In the genomic region with DNA sequence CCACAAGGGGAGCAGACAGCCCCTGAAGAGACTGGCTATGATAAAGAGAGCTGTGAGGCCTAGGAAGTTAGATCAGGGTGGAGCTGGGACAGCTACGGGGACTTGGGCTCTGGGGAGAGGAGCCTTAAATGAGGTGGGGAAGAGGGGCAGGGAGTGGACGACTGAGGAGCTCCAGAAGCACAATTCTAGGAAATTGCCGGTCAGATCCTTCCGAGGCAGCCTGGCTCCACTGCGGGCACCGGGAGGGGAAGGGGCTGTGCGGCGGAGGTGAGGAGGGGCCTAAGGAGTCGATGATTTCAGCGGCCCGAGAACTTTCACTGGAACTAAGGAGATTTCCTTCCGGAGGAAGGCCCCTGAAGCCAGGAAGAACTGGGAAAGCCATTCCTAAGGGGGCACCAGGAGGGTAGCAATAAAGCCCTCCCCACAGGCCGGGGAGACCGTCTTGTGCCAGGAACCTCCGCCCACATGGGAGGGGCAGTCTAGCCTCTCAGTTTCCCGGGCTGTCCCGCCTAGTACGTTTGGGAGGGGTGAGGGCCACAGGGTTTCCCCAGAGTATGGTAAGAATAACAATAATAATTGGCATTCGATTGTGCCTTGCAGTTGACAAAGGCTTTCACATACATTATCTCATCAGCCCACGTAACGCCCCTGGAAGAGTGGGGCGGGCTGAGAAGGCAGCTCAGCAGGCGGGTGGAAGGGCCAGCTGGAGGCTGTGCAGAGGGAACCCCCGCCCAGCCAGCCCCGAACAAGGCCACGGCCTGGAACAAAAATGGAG, we compare ENCODE assay signal across 9 cellular contexts. TPM values are rescaled to one million over a fixed set of nuclear protein-coding genes. Genes with fewer than 3 reads are reported as not detected.
DNase-seq lines count a peak whose midpoint lies in the region; ATAC-seq and TF ChIP-seq lines count a peak whose summit lies in the region.
"Had no signal": no experiment of that assay in that cellular context is flagged by ENCODE, and none has a peak within 500 bp of the region (broad histone marks: within the 10 kb centered on the region; RNA-seq: fewer than 3 reads in every experiment).

No MANE protein-coding gene starts in this region.

- peak overlapping the region; percentile 67 for H3K18ac ChIP-seq in neuronal stem cell (ENCODE audit: low read length)

- no peaks in the 10 kb centered on the region for H3K9me3 ChIP-seq in SK-N-SH
- H3K9me3 ChIP-seq in neuronal stem cell (replicated peaks in 1 of 2; ENCODE audit: control insufficient read depth in 2 of 2, insufficient read depth in 1 of 2, low read depth in 1 of 2, low read length in 2 of 2) = no peaks in the 10 kb centered on the region

- peaks cover 0 to 4% of the 10 kb centered on the region in 2 donors for H3K27me3 Mint-ChIP-seq in T-cell

- H2AK5ac ChIP-seq in neuronal stem cell (ENCODE audit: low read depth, low read length) = no peak overlapping the region

- peaks cover 3% of the 10 kb centered on the region for H3F3A ChIP-seq in SK-N-SH (replicated peaks; ENCODE audit: insufficient read depth)

- no peaks in the 10 kb centered on the region for H4K20me1 ChIP-seq in SK-N-SH (ENCODE audit: insufficient read depth)

- no peak for TF ChIP-seq RAD21 in SK-N-SH (IDR thresholded peaks at IDR 0.05; ENCODE audit: low read length)

- H3K4me1 ChIP-seq in SK-N-SH (ENCODE audit: control insufficient read depth in 1 of 2, insufficient read depth in 2 of 2, low read depth in 1 of 2, low read length in 1 of 2) = peaks cover 0 to 16% of the 10 kb centered on the region in 2 experiments; a peak in 1 of 4 replicates
- H3K4me1 ChIP-seq in neuronal stem cell (ENCODE audit: control insufficient read depth in 2 of 2, insufficient read depth in 1 of 2, low read depth in 1 of 2, low read length in 2 of 2) = peaks cover 11 to 17% of the 10 kb centered on the region in 2 donors

- H4K8ac ChIP-seq in neuronal stem cell (ENCODE audit: low read depth, low read length) = no peak overlapping the region

- H3K4me2 ChIP-seq in SK-N-SH = no peak overlapping the region
- H3K4me2 ChIP-seq in neuronal stem cell (ENCODE audit: insufficient read depth, low read length, poor library complexity, severe bottlenecking) = peak overlapping the region; percentile 21

- H3K27ac ChIP-seq in SK-N-SH (ENCODE audit: low read depth in 2 of 2, low read length in 1 of 2) (no peak overlapping the region), neuronal stem cell (replicated peaks; ENCODE audit: low read length) (no peak overlapping the region)

- H3K9me2 ChIP-seq in SK-N-SH = no peaks in the 10 kb centered on the region

- H3K14ac ChIP-seq in neuronal stem cell (ENCODE audit: low read length) = no peak overlapping the region

- H3K4ac ChIP-seq in neuronal stem cell (ENCODE audit: low read length) = peak overlapping the region; percentile 93

- TF ChIP-seq EP300 in SK-N-SH (IDR thresholded peaks at IDR 0.05; ENCODE audit: borderline replicate concordance in 1 of 2, low read depth in 1 of 2, low read length in 1 of 2) = no peak

- H3K36me3 ChIP-seq in SK-N-SH (replicated peaks in 1 of 2; ENCODE audit: control insufficient read depth in 1 of 2, insufficient read depth in 2 of 2, low read length in 1 of 2) = no peaks in the 10 kb centered on the region
- H3K36me3 ChIP-seq in neuronal stem cell (replicated peaks in 1 of 2; ENCODE audit: control insufficient read depth in 2 of 2, insufficient read depth in 2 of 2, low read length in 2 of 2) = no peaks in the 10 kb centered on the region

- H3K79me2 ChIP-seq in SK-N-SH (ENCODE audit: insufficient read depth) = no peaks in the 10 kb centered on the region

- POLR2A ChIA-PET in SK-N-SH (lab: Yijun Ruan, JAX) (no interaction called here), T-cell (lab: Charles Lee) (no interaction called here)

- H3K4me3 ChIP-seq in SK-N-SH (ENCODE audit: low read depth in 2 of 2, low read length in 1 of 2) = no peak overlapping the region
- H3K4me3 ChIP-seq in neuronal stem cell (ENCODE audit: low read length in 2 of 2) = no peak overlapping the region

- H2BK120ac ChIP-seq in neuronal stem cell (ENCODE audit: low read depth, low read length) = no peak overlapping the region

- CTCF ChIA-PET in SK-N-SH (lab: Yijun Ruan, JAX) (interaction anchor here (1.4 to 3.2 kb wide), 3 partner anchors 20 to 51 kb away, joined by 6 to 13 read pairs (median 7); a partner anchor contains a TSS), T-cell (lab: Charles Lee) (no interaction called here)

- no peak overlapping the region for H3K4me3 Mint-ChIP-seq in T-cell
- H3K4me3 Mint-ChIP-seq: CD4-positive, CD25-positive, alpha-beta regulatory T cell had no signal

- DNase-seq in Ammon's horn (ENCODE audit: low spot score) (peak; percentile 19), SK-N-SH (peak; percentile 49), Right ventricle myocardium superior (peak; percentile 89), neuronal stem cell (ENCODE audit: low spot score) (no peak), NCI-H2171 (lab: John Stamatoyannopoulos, UW) (no peak), T-cell (no peak), GDM1 (lab: John Stamatoyannopoulos, UW) (no peak), OCI-M1 (lab: John Stamatoyannopoulos, UW) (no peak)
- DNase-seq: CD4-positive, CD25-positive, alpha-beta regulatory T cell had no signal

- intact Hi-C loops in Right ventricle myocardium superior (cut with DNase I) = no loop called here

- H2AFZ ChIP-seq in SK-N-SH (ENCODE audit: low read depth) (peak overlapping the region; percentile 72; the same call in 1 of the 2 replicates), neuronal stem cell (ENCODE audit: low read length) (peak overlapping the region; percentile 90)

- no peaks in the 10 kb centered on the region for H3K4me1 Mint-ChIP-seq in T-cell

- H3K9me3 Mint-ChIP-seq in T-cell = no peaks in the 10 kb centered on the region

- no peaks in the 10 kb centered on the region for H3K27me3 ChIP-seq in SK-N-SH (ENCODE audit: insufficient read depth)
- H3K27me3 ChIP-seq in neuronal stem cell (ENCODE audit: control insufficient read depth in 3 of 3, insufficient read depth in 3 of 3, low read depth in 1 of 3, low read length in 3 of 3) = peaks cover 0 to 7% (median 0%) of the 10 kb centered on the region in 3 experiments

- H3K23ac ChIP-seq in neuronal stem cell (ENCODE audit: low read depth, low read length, poor library complexity) = no peak overlapping the region

- WGBS in SK-N-SH (ENCODE audit: low lambda C conversion rate) = 85% methylated on average over 26 of the region's 26 CpGs
- WGBS in neuronal stem cell (ENCODE audit: extremely low coverage in 2 of 2, insufficient read length in 2 of 2, insufficient replicate concordance in 1 of 2), 2 donors = no CpG with 5 or more reads among the region's 26 CpGs

- H3K27ac Mint-ChIP-seq in T-cell = no peak overlapping the region

- H3K79me1 ChIP-seq in neuronal stem cell (ENCODE audit: low read depth, low read length) = no peaks in the 10 kb centered on the region

- H2BK5ac ChIP-seq in neuronal stem cell (ENCODE audit: low read length) = no peak overlapping the region

- H3K9ac ChIP-seq in SK-N-SH (no peak overlapping the region), neuronal stem cell (ENCODE audit: low read depth, low read length, poor library complexity) (peak overlapping the region; percentile 60)

- peak overlapping the region; percentile 59 for H4K91ac ChIP-seq in neuronal stem cell (ENCODE audit: low read depth, low read length, poor library complexity)

- H2BK15ac ChIP-seq in neuronal stem cell (ENCODE audit: low read length) = peak overlapping the region; percentile 80

- ATAC-seq in Right ventricle myocardium superior (ENCODE audit: poor library complexity) (peak; percentile 89), T-cell (replicated peaks in 1 of 4) (no peak)

- H2BK12ac ChIP-seq in neuronal stem cell (ENCODE audit: low read length) = no peak overlapping the region

- TF ChIP-seq CTCF in SK-N-SH (IDR thresholded peaks at IDR 0.05) = no peak

- H3K36me3 Mint-ChIP-seq in T-cell = no peaks in the 10 kb centered on the region
- H3K36me3 Mint-ChIP-seq: CD4-positive, CD25-positive, alpha-beta regulatory T cell had no signal

TF ChIP-seq in SK-N-SH, 30 proteins besides CTCF, POLR2A, EP300 and RAD21 (continues in another document):
- TF ChIP-seq FOSL2 (IDR thresholded peaks at IDR 0.05; ENCODE audit: borderline replicate concordance, low read depth) (no peak), FOXM1 (IDR thresholded peaks at IDR 0.05; ENCODE audit: low read depth) (no peak), EZH2phosphoT487 (IDR thresholded peaks at IDR 0.05; ENCODE audit: borderline replicate concordance, low read depth) (no peak)

RNA-seq across cellular contexts. Expression of a gene that starts 19.6 kb away (rescaled TPM):
- polyA plus RNA-seq in SK-N-SH (2012; rRNA removed) = 0.05 and 0.12 TPM in 2 replicates
- polyA plus RNA-seq in SK-N-SH (2012; cell fraction: cytosol; rRNA removed) = 0.01 and 0.08 TPM in 2 replicates
- 0.26 and 0.60 TPM in 2 replicates for polyA plus RNA-seq in SK-N-SH (2012; cell fraction: nucleus; rRNA removed)
- total RNA-seq in Right ventricle myocardium superior = 10.0 TPM
- polyA plus RNA-seq in neuronal stem cell (2013, experiment 1 of 2) = 0.74 TPM
- polyA plus RNA-seq in neuronal stem cell (2013, experiment 2 of 2) = 0.76 TPM
- under 1 TPM in 3 of 5 donors, not detected in 2; 0.23 to 0.44 (median 0.35) TPM for total RNA-seq in T-cell
- total RNA-seq: CD4-positive, CD25-positive, alpha-beta regulatory T cell had no signal
- polyA plus RNA-seq: CD4-positive, CD25-positive, alpha-beta regulatory T cell had no signal

RNA-seq across cellular contexts. Expression of a gene that starts 27.3 kb away (rescaled TPM):
- polyA plus RNA-seq in SK-N-SH (2012; rRNA removed) = 189 and 236 TPM in 2 replicates
- polyA plus RNA-seq in SK-N-SH (2012; cell fraction: cytosol; rRNA removed) = 221 and 224 TPM in 2 replicates
- polyA plus RNA-seq in SK-N-SH (2012; cell fraction: nucleus; rRNA removed) = 123 and 180 TPM in 2 replicates
- total RNA-seq in Right ventricle myocardium superior (55.3 TPM), T-cell (100 to 1,000 TPM in 2 of 5 donors, 10 to 100 TPM in 3; 86.6 to 137 (median 90.0) TPM)
- 342 TPM for polyA plus RNA-seq in neuronal stem cell (2013, experiment 1 of 2)
- 328 TPM for polyA plus RNA-seq in neuronal stem cell (2013, experiment 2 of 2)

RNA-seq across cellular contexts. Expression of a gene that starts 29.8 kb away (rescaled TPM):
- 64.3 and 80.9 TPM in 2 replicates for polyA plus RNA-seq in SK-N-SH (2012; rRNA removed)
- polyA plus RNA-seq in SK-N-SH (2012; cell fraction: cytosol; rRNA removed) = 26.1 and 30.5 TPM in 2 replicates
- 414 and 457 TPM in 2 replicates for polyA plus RNA-seq in SK-N-SH (2012; cell fraction: nucleus; rRNA removed)
- 31.8 TPM for total RNA-seq in Right ventricle myocardium superior
- polyA plus RNA-seq in neuronal stem cell (2013, experiment 1 of 2) = 24.8 TPM
- 24.2 TPM for polyA plus RNA-seq in neuronal stem cell (2013, experiment 2 of 2)
- 10 to 100 TPM; 45.9 to 57.7 (median 48.5) TPM for total RNA-seq in T-cell

RNA-seq across cellular contexts. Expression of a gene that starts 39.6 kb away (rescaled TPM):
- 57.6 and 61.7 TPM in 2 replicates for polyA plus RNA-seq in SK-N-SH (2012; rRNA removed)
- 56.7 and 57.6 TPM in 2 replicates for polyA plus RNA-seq in SK-N-SH (2012; cell fraction: cytosol; rRNA removed)
- polyA plus RNA-seq in SK-N-SH (2012; cell fraction: nucleus; rRNA removed) = 41.7 and 45.5 TPM in 2 replicates
- total RNA-seq in Right ventricle myocardium superior = 57.2 TPM
- 50.9 TPM for polyA plus RNA-seq in neuronal stem cell (2013, experiment 1 of 2)
- 51.1 TPM for polyA plus RNA-seq in neuronal stem cell (2013, experiment 2 of 2)
- 10 to 100 TPM; 16.1 to 29.8 (median 26.6) TPM for total RNA-seq in T-cell

Comparison
In these comparisons a context has a peak if more than half of its experiments do, and no peak if none do; other contexts are left out.
1. DNase-seq: peak in Ammon's horn (single experiment), SK-N-SH (single experiment) and Right ventricle myocardium superior (single experiment); none in neuronal stem cell (single experiment), NCI-H2171 (single experiment), T-cell (0 of 34), GDM1 (single experiment) and OCI-M1 (single experiment).